8 cellular contexts compared by ENCODE assay signal in genomic region chr4:141158219-141158618, GRCh38. TPM values are rescaled to one million over a fixed set of nuclear protein-coding genes. Genes with fewer than 3 reads are reported as not detected.
A peak's percentile ranks its signal among the peaks of the same experiment; 100 is the strongest.
DNase-seq lines count a peak whose midpoint lies in the region; ATAC-seq and TF ChIP-seq lines count a peak whose summit lies in the region.

No MANE protein-coding gene starts in this region.

- H3K27ac Mint-ChIP-seq in T-helper 2 cell treated with Interferon-gamma antibody and Interleukin-4, amounts not matched to agents 5 μg/mL and 100 μg/mL, for 36 hours, result no peak overlapping the region

- no peak for TF ChIP-seq POLR2A in suprapubic skin (IDR thresholded peaks at IDR 0.05)

- H3K36me3 Mint-ChIP-seq in T-helper 2 cell treated with Interferon-gamma antibody and Interleukin-4, amounts not matched to agents 5 μg/mL and 100 μg/mL, for 36 hours (ENCODE audit: low read depth), result no peaks in the 10 kb centered on the region

- no peak overlapping the region for H3K4me3 ChIP-seq in left ventricle myocardium inferior
- H3K4me3 ChIP-seq in right cardiac atrium (ENCODE audit: low read length), result no peak overlapping the region
- H3K4me3 ChIP-seq in epithelial cell of esophagus (ENCODE audit: low read length), result no peak overlapping the region
- no peak overlapping the region for H3K4me3 ChIP-seq in psoas muscle
- no peak overlapping the region for H3K4me3 ChIP-seq in suprapubic skin

- no peak overlapping the region for H3K27ac ChIP-seq in left ventricle myocardium inferior (replicated peaks)
- H3K27ac ChIP-seq in right cardiac atrium (ENCODE audit: low read length), result no peak overlapping the region
- no peak overlapping the region for H3K27ac ChIP-seq in psoas muscle
- H3K27ac ChIP-seq in suprapubic skin, result no peak overlapping the region

- H3K27me3 Mint-ChIP-seq in T-helper 2 cell treated with Interferon-gamma antibody and Interleukin-4, amounts not matched to agents 5 μg/mL and 100 μg/mL, for 36 hours (ENCODE audit: low read depth), result no peaks in the 10 kb centered on the region

- no peak for ATAC-seq in right cardiac atrium
- peak in 1 of 4 donors; percentile 67 for ATAC-seq in psoas muscle
- ATAC-seq in GM21786 (IDR thresholded peaks at IDR 0.05; ENCODE audit: unreplicated experiment), result no peak

- H3K4me3 Mint-ChIP-seq in T-helper 2 cell treated with Interferon-gamma antibody and Interleukin-4, amounts not matched to agents 5 μg/mL and 100 μg/mL, for 36 hours, result no peak overlapping the region

- DNase-seq in left ventricle myocardium inferior (no peak), right cardiac atrium (no peak), NCI-H82 treated with DMSO at 0.1 percent for 48 hours (lab: John Stamatoyannopoulos, UW; ENCODE audit: unreplicated experiment) (peak; percentile 16), epithelial cell of esophagus (ENCODE audit: low read depth) (peak; percentile 36), psoas muscle (no peak), suprapubic skin (ENCODE audit: low spot score in 2 of 2) (no peak)
- no peak for DNase-seq in T-helper 2 cell treated with Interferon-gamma antibody and Interleukin-4, amounts not matched to agents 5 μg/mL and 100 μg/mL, for 36 hours (ENCODE audit: low spot score)

- H3K27me3 ChIP-seq in left ventricle myocardium inferior (ENCODE audit: low read depth) (peaks cover 5% of the 10 kb centered on the region), right cardiac atrium (ENCODE audit: control insufficient read depth, insufficient read depth) (no peaks in the 10 kb centered on the region), psoas muscle (ENCODE audit: insufficient read depth in 3 of 3, low read length in 2 of 3) (no peaks in the 10 kb centered on the region), suprapubic skin (no peaks in the 10 kb centered on the region)

- TF ChIP-seq EP300 in suprapubic skin (IDR thresholded peaks at IDR 0.05), result no peak

- no peaks in the 10 kb centered on the region for H3K4me1 Mint-ChIP-seq in T-helper 2 cell treated with Interferon-gamma antibody and Interleukin-4, amounts not matched to agents 5 μg/mL and 100 μg/mL, for 36 hours (ENCODE audit: low read depth)

- H3K9me3 Mint-ChIP-seq in T-helper 2 cell treated with Interferon-gamma antibody and Interleukin-4, amounts not matched to agents 5 μg/mL and 100 μg/mL, for 36 hours, result no peaks in the 10 kb centered on the region

- TF ChIP-seq CTCF in left ventricle myocardium inferior (IDR thresholded peaks at IDR 0.05; ENCODE audit: borderline replicate concordance) (peak; percentile 61), epithelial cell of esophagus (IDR thresholded peaks at IDR 0.05; ENCODE audit: insufficient read depth, low read depth, low read length, missing control alignments) (peak; percentile 24), psoas muscle (IDR thresholded peaks at IDR 0.05) (peak; percentile 67), suprapubic skin (IDR thresholded peaks at IDR 0.05) (peak in 1 of 2 donors; percentile 10)

- peaks cover 18% of the 10 kb centered on the region for H3K4me1 ChIP-seq in left ventricle myocardium inferior
- H3K4me1 ChIP-seq in right cardiac atrium (ENCODE audit: control insufficient read depth, insufficient read depth, low read length), result no peaks in the 10 kb centered on the region
- H3K4me1 ChIP-seq in psoas muscle, result no peaks in the 10 kb centered on the region
- H3K4me1 ChIP-seq in suprapubic skin, result no peaks in the 10 kb centered on the region

- intact Hi-C loops in left ventricle myocardium inferior (cut with micrococcal nuclease), result no loop called here
- intact Hi-C loops in right cardiac atrium (cut with DNase I), result loop anchor here in 1 of 4 donors (5.0 kb wide), 1 partner anchor 554 kb away; no protein-coding TSS in a partner anchor
- intact Hi-C loops in psoas muscle (cut with DNase I), result no loop called here

- H3K36me3 ChIP-seq in left ventricle myocardium inferior (no peaks in the 10 kb centered on the region), psoas muscle (ENCODE audit: insufficient read depth in 1 of 2, low read depth in 1 of 2) (no peaks in the 10 kb centered on the region), suprapubic skin (no peaks in the 10 kb centered on the region)

- peaks cover 10% of the 10 kb centered on the region for H3K9me3 ChIP-seq in left ventricle myocardium inferior (replicated peaks)
- H3K9me3 ChIP-seq in right cardiac atrium (ENCODE audit: control insufficient read depth, low read length), result no peaks in the 10 kb centered on the region
- no peaks in the 10 kb centered on the region for H3K9me3 ChIP-seq in psoas muscle
- H3K9me3 ChIP-seq in suprapubic skin, result no peaks in the 10 kb centered on the region

RNA-seq across cellular contexts. Expression of gene RNF150, which starts 24.9 kb away (rescaled TPM):
- total RNA-seq in left ventricle myocardium inferior (68.0 TPM), right cardiac atrium (10 to 100 TPM; 32.8 to 51.3 (median 40.3) TPM), psoas muscle (10 to 100 TPM in 1 of 4 donors, 1 to 10 TPM in 3; 3.2 to 12.6 (median 3.8) TPM), suprapubic skin (1 to 10 TPM in 3 of 4 donors, under 1 TPM in 1; 0.83 to 4.0 (median 2.6) TPM)
- polyA plus RNA-seq in right cardiac atrium (10.1 TPM), psoas muscle (1 to 10 TPM in 2 of 3 donors, under 1 TPM in 1; 0.78 to 2.7 (median 1.6) TPM)

Comparison
In these comparisons a context has a peak if more than half of its experiments do, and no peak if none do; other contexts are left out.
1. DNase-seq: peak in NCI-H82 treated with DMSO at 0.1 percent for 48 hours (single experiment) and epithelial cell of esophagus (single experiment); none in left ventricle myocardium inferior (single experiment), right cardiac atrium (0 of 3), psoas muscle (0 of 2), T-helper 2 cell treated with Interferon-gamma antibody and Interleukin-4, amounts not matched to agents 5 μg/mL and 100 μg/mL, for 36 hours (single experiment) and suprapubic skin (0 of 2).